Comparison of ENCODE assay signal across 18 cellular contexts in genomic region chr16:64951681-64952080, GRCh38.
"Had no signal": no experiment of that assay in that cellular context is flagged by ENCODE, and none has a peak within 500 bp of the region (broad histone marks: within the 10 kb centered on the region; RNA-seq: fewer than 3 reads in every experiment).

No MANE protein-coding gene starts in this region.

- H3K36me3 Mint-ChIP-seq: activated naive CD8-positive, alpha-beta T cell had no signal

- H3K27ac Mint-ChIP-seq: activated B cell treated with CpG ODN at 0.5 μM for 24 hours; activated naive CD8-positive, alpha-beta T cell; naive thymus-derived CD8-positive, alpha-beta T cell; progenitor cell of endocrine pancreas; type B pancreatic cell had no signal

- ATAC-seq: left lobe of liver; mucosa of descending colon; naive thymus-derived CD8-positive, alpha-beta T cell; right cardiac atrium; stimulated activated naive CD8-positive, alpha-beta T cell treated with anti-CD3 and anti-CD28 coated beads, Interleukin-15, Interleukin-2, amounts not matched to agents 100 U/mL and 50 U/mL, for 24 hours had no signal

- H3K4me1 Mint-ChIP-seq: activated B cell treated with CpG ODN at 0.5 μM for 24 hours; naive thymus-derived CD8-positive, alpha-beta T cell had no signal

- H3K9me3 ChIP-seq: gastroesophageal sphincter, mucosa of descending colon had no signal

- H3K4me3 ChIP-seq: gastroesophageal sphincter, mucosa of descending colon had no signal

- DNase-seq: activated B cell treated with CpG ODN at 0.5 μM for 24 hours; activated CD4-positive, alpha-beta T cell treated with anti-CD3 and anti-CD28 coated beads, Interleukin-2, amount 50 U/mL, for 1 hour; activated CD8-positive, alpha-beta memory T cell treated with anti-CD3 and anti-CD28 coated beads for 24 hours; activated gamma-delta T cell treated with Interleukin-2 at 50 U/mL for 16 hours; dermis blood vessel endothelial cell; islet precursor cell; mucosa of descending colon; naive thymus-derived CD8-positive, alpha-beta T cell; nucleus accumbens; right cardiac atrium; stimulated activated naive CD8-positive, alpha-beta T cell treated with anti-CD3 and anti-CD28 coated beads, Interleukin-15, Interleukin-2, amounts not matched to agents 100 U/mL and 50 U/mL, for 24 hours; SW 1271 had no signal

- H3K9me3 Mint-ChIP-seq: type B pancreatic cell had no signal

- H3K27me3 Mint-ChIP-seq: activated B cell treated with CpG ODN at 0.5 μM for 24 hours; activated naive CD8-positive, alpha-beta T cell; naive thymus-derived CD8-positive, alpha-beta T cell; progenitor cell of endocrine pancreas; type B pancreatic cell had no signal

- H3K4me3 Mint-ChIP-seq: activated B cell treated with CpG ODN at 0.5 μM for 24 hours; activated naive CD8-positive, alpha-beta T cell; naive thymus-derived CD8-positive, alpha-beta T cell; type B pancreatic cell had no signal

- H3K27ac ChIP-seq: epithelial cell of prostate, gastroesophageal sphincter had no signal

- H3K27me3 ChIP-seq: gastroesophageal sphincter had no signal
